ENCODE assay signal across 9 cellular contexts in genomic region chr7:101740981-101741725, GRCh38.
DNase-seq lines count a peak whose midpoint lies in the region; ATAC-seq, FAIRE-seq and TF ChIP-seq lines count a peak whose summit lies in the region.
"Had no signal": no experiment of that assay in that cellular context is flagged by ENCODE, and none has a peak within 500 bp of the region (broad histone marks: within the 10 kb centered on the region; RNA-seq: fewer than 3 reads in every experiment).

No MANE protein-coding gene starts in this region.

- no peak for FAIRE-seq in RCC 7860 (lab: Jason Lieb, UNC)

- no peaks in the 10 kb centered on the region for H3K36me3 Mint-ChIP-seq in CD4-positive, alpha-beta T cell (ENCODE audit: low read depth)
- H3K36me3 Mint-ChIP-seq in activated CD8-positive, alpha-beta T cell treated with anti-CD3 and anti-CD28 coated beads for 36 hours (ENCODE audit: low read depth) = no peaks in the 10 kb centered on the region
- no peaks in the 10 kb centered on the region for H3K36me3 Mint-ChIP-seq in chondrocyte (ENCODE audit: low read depth)

- H3K27me3 Mint-ChIP-seq in CD4-positive, alpha-beta T cell = no peaks in the 10 kb centered on the region
- H3K27me3 Mint-ChIP-seq in activated CD8-positive, alpha-beta T cell treated with anti-CD3 and anti-CD28 coated beads for 36 hours = no peaks in the 10 kb centered on the region
- H3K27me3 Mint-ChIP-seq in chondrocyte (ENCODE audit: low read depth) = peaks cover 1% of the 10 kb centered on the region

- H3K9me3 ChIP-seq in CD4-positive, alpha-beta T cell (ENCODE audit: control insufficient read depth, low read length) = no peaks in the 10 kb centered on the region

- H3K9me3 Mint-ChIP-seq in CD4-positive, alpha-beta T cell = no peaks in the 10 kb centered on the region
- no peaks in the 10 kb centered on the region for H3K9me3 Mint-ChIP-seq in activated CD8-positive, alpha-beta T cell treated with anti-CD3 and anti-CD28 coated beads for 36 hours
- H3K9me3 Mint-ChIP-seq in chondrocyte (ENCODE audit: low read depth) = no peaks in the 10 kb centered on the region

- CTCF ChIA-PET in CD4-positive, alpha-beta T cell (lab: Charles Lee) = no interaction called here
- CTCF ChIA-PET in activated CD8-positive, alpha-beta T cell treated with anti-CD3 and anti-CD28 coated beads for 36 hours (lab: Charles Lee) = interaction anchor here (1.3 to 1.5 kb wide), 2 partner anchors 64 to 65 kb away, joined by 3 read pairs; no protein-coding TSS in a partner anchor

- peaks cover 6% of the 10 kb centered on the region for H3K4me1 Mint-ChIP-seq in CD4-positive, alpha-beta T cell (ENCODE audit: low read depth)
- H3K4me1 Mint-ChIP-seq in activated CD8-positive, alpha-beta T cell treated with anti-CD3 and anti-CD28 coated beads for 36 hours (ENCODE audit: low read depth) = peaks cover 24% of the 10 kb centered on the region
- peaks cover 16% of the 10 kb centered on the region for H3K4me1 Mint-ChIP-seq in chondrocyte (ENCODE audit: low read depth)

- H3K27me3 ChIP-seq in CD4-positive, alpha-beta T cell (ENCODE audit: control insufficient read depth, insufficient read depth, low read length) = no peaks in the 10 kb centered on the region

- H3K4me3 Mint-ChIP-seq in CD4-positive, alpha-beta T cell = peak overlapping the region; percentile 58
- peak overlapping the region; percentile 15 for H3K4me3 Mint-ChIP-seq in activated CD8-positive, alpha-beta T cell treated with anti-CD3 and anti-CD28 coated beads for 36 hours
- no peak overlapping the region for H3K4me3 Mint-ChIP-seq in chondrocyte (ENCODE audit: unreplicated experiment)

- DNase-seq in CD4-positive, alpha-beta T cell = no peak
- DNase-seq in activated CD8-positive, alpha-beta T cell treated with anti-CD3 and anti-CD28 coated beads for 36 hours = no peak
- DNase-seq in T1000 (lab: John Stamatoyannopoulos, UW) (no peak), chondrocyte (ENCODE audit: low spot score) (no peak), RCC 7860 (ENCODE audit: low spot score) (no peak), NCI-H524 (lab: John Stamatoyannopoulos, UW) (no peak)
- DNase-seq: DMS79 had no signal

- no peak overlapping the region for H3K27ac ChIP-seq in CD4-positive, alpha-beta T cell (ENCODE audit: low read depth, low read length)

- H3K27ac Mint-ChIP-seq in CD4-positive, alpha-beta T cell = peak overlapping the region; percentile 51
- peak overlapping the region; percentile 75 for H3K27ac Mint-ChIP-seq in activated CD8-positive, alpha-beta T cell treated with anti-CD3 and anti-CD28 coated beads for 36 hours
- H3K27ac Mint-ChIP-seq in chondrocyte (ENCODE audit: unreplicated experiment) = no peak overlapping the region

- no peak for ATAC-seq in CD4-positive, alpha-beta T cell (ENCODE audit: poor library complexity)
- ATAC-seq in GM18870 (IDR thresholded peaks at IDR 0.05; ENCODE audit: unreplicated experiment) = peak; percentile 64
- peak; percentile 42 for ATAC-seq in HG03571 (IDR thresholded peaks at IDR 0.05; ENCODE audit: unreplicated experiment)
- ATAC-seq in activated CD8-positive, alpha-beta T cell treated with anti-CD3 and anti-CD28 coated beads for 36 hours = peak; percentile 46

- intact Hi-C loops in CD4-positive, alpha-beta T cell (cut with DNase I, micrococcal nuclease) = no loop called here
- intact Hi-C loops in activated CD8-positive, alpha-beta T cell treated with anti-CD3 and anti-CD28 coated beads for 36 hours (cut with micrococcal nuclease) = loop anchor here (5.0 kb wide), 1 partner anchor 71 kb away; no protein-coding TSS in a partner anchor

- no peak for TF ChIP-seq CTCF in CD4-positive, alpha-beta T cell (IDR thresholded peaks at IDR 0.05)
- no peak for TF ChIP-seq CTCF in activated CD8-positive, alpha-beta T cell treated with anti-CD3 and anti-CD28 coated beads for 36 hours (IDR thresholded peaks at IDR 0.05)
- no peak for TF ChIP-seq CTCF in chondrocyte (IDR thresholded peaks at IDR 0.05)

- POLR2A ChIA-PET in CD4-positive, alpha-beta T cell (lab: Charles Lee) = no interaction called here
- POLR2A ChIA-PET in activated CD8-positive, alpha-beta T cell treated with anti-CD3 and anti-CD28 coated beads for 36 hours (lab: Charles Lee) = interaction anchor here (1.2 to 1.4 kb wide), 2 partner anchors 12 to 116 kb away, joined by 3 read pairs; no protein-coding TSS in a partner anchor
